ENCODE assay signal across 20 cellular contexts in the genomic region with DNA sequence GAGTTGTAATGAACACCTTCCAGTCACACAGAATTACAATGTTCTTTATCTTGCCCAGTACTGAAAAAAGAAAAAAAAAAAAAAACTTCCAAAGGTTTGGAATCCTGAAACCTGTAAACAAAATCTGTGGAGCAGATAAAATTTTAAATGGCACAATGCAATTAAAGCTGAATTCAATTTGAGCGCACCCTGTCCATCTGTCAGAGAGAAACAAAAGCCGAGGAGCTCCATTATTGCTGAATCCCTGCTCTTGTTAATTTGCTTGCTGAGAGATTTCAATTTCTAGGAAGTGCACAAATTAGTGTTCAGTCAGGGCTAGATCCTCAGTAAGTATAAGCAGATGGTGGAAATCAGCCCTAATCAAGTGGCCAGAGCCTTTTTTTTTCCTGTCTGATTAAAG.
DNase-seq lines count a peak whose midpoint lies in the region; ATAC-seq and TF ChIP-seq lines count a peak whose summit lies in the region.
"Had no signal": no experiment of that assay in that cellular context is flagged by ENCODE, and none has a peak within 500 bp of the region (broad histone marks: within the 10 kb centered on the region; RNA-seq: fewer than 3 reads in every experiment).

No MANE protein-coding gene starts in this region.

- no peak for TF ChIP-seq CTCF in glutamatergic neuron (IDR thresholded peaks at IDR 0.05; ENCODE audit: partially characterized antibody, unreplicated experiment)
- TF ChIP-seq CTCF in Caco-2 (IDR thresholded peaks at IDR 0.05; ENCODE audit: insufficient read depth in 1 of 2, low read depth in 1 of 2, low read length in 1 of 2, severe bottlenecking in 1 of 2, unreplicated experiment in 1 of 2), result no peak
- no peak for TF ChIP-seq CTCF in ovary (IDR thresholded peaks at IDR 0.05)

- CTCF ChIA-PET in Caco-2 (lab: Charles Lee), result interaction anchor here (0.7 kb wide), 1 partner anchor 83 kb away, joined by 3 read pairs; no protein-coding TSS in a partner anchor

- H3K27me3 Mint-ChIP-seq in glutamatergic neuron (ENCODE audit: unreplicated experiment) (peaks cover 2% of the 10 kb centered on the region), Caco-2 (ENCODE audit: insufficient read depth, unreplicated experiment) (no peaks in the 10 kb centered on the region)
- H3K27me3 Mint-ChIP-seq: activated naive CD8-positive, alpha-beta T cell treated with anti-CD3 and anti-CD28 coated beads for 36 hours; activated T-cell treated with anti-CD3 and anti-CD28 coated beads, Interleukin-2, amount 50 U/mL, for 24 hours; naive thymus-derived CD4-positive, alpha-beta T cell had no signal

- no peak for TF ChIP-seq POLR2A in ovary (IDR thresholded peaks at IDR 0.05)

- peak; percentile 56 for DNase-seq in COR-L47 (lab: John Stamatoyannopoulos, UW)
- DNase-seq in NCI-H1105 (lab: John Stamatoyannopoulos, UW), result peak; percentile 65
- peak; percentile 92 to 98 for DNase-seq in NCI-H524 (lab: John Stamatoyannopoulos, UW)
- DNase-seq in glutamatergic neuron, result no peak
- no peak for DNase-seq in Caco-2
- DNase-seq in ovary, result no peak
- DNase-seq: activated CD4-positive, alpha-beta T cell treated with anti-CD3 and anti-CD28 coated beads, Interleukin-2, amount 50 U/mL, for 48 hours; activated naive CD8-positive, alpha-beta T cell treated with anti-CD3 and anti-CD28 coated beads for 36 hours; activated T-cell treated with anti-CD3 and anti-CD28 coated beads, Interleukin-2, amount 50 U/mL, for 24 hours; CD8-positive, alpha-beta T cell; head of caudate nucleus; Karpas-422; naive thymus-derived CD4-positive, alpha-beta T cell; NCI-H2227 treated with DMSO at 0.1 percent for 48 hours; PC-9; uterus had no signal

- TF ChIP-seq EP300 in ovary (IDR thresholded peaks at IDR 0.05), result no peak

- H3K27ac Mint-ChIP-seq in glutamatergic neuron (ENCODE audit: unreplicated experiment) (peak overlapping the region; percentile 96), Caco-2 (ENCODE audit: unreplicated experiment) (no peak overlapping the region)
- H3K27ac Mint-ChIP-seq: activated naive CD8-positive, alpha-beta T cell treated with anti-CD3 and anti-CD28 coated beads for 36 hours; activated T-cell treated with anti-CD3 and anti-CD28 coated beads, Interleukin-2, amount 50 U/mL, for 24 hours; CD8-positive, alpha-beta T cell; naive thymus-derived CD4-positive, alpha-beta T cell had no signal

- H3K4me3 Mint-ChIP-seq in glutamatergic neuron (ENCODE audit: unreplicated experiment) (peak overlapping the region; percentile 84), Caco-2 (ENCODE audit: unreplicated experiment) (no peak overlapping the region)
- H3K4me3 Mint-ChIP-seq: activated naive CD8-positive, alpha-beta T cell treated with anti-CD3 and anti-CD28 coated beads for 36 hours; activated T-cell treated with anti-CD3 and anti-CD28 coated beads, Interleukin-2, amount 50 U/mL, for 24 hours; CD8-positive, alpha-beta T cell; naive thymus-derived CD4-positive, alpha-beta T cell had no signal

- BruUV-seq in Caco-2 (replicated peaks; lab: Mats Ljungman, UMichigan), result no TSS peak

- peaks cover 57% of the 10 kb centered on the region for H3K4me1 Mint-ChIP-seq in glutamatergic neuron (ENCODE audit: low read depth, unreplicated experiment)
- no peaks in the 10 kb centered on the region for H3K4me1 Mint-ChIP-seq in Caco-2 (ENCODE audit: low read depth, unreplicated experiment)
- H3K4me1 Mint-ChIP-seq: activated naive CD8-positive, alpha-beta T cell treated with anti-CD3 and anti-CD28 coated beads for 36 hours; naive thymus-derived CD4-positive, alpha-beta T cell had no signal

- H3K4me3 ChIP-seq in Caco-2 (ENCODE audit: low read depth, low read length) (no peak overlapping the region), ovary (no peak overlapping the region)
- H3K4me3 ChIP-seq: GM12878, PC-9, SJSA1, uterus had no signal

- WGBS in ovary, 3 donors, result 69 to 85% (median 76%) methylated on average over 2 of the region's 2 CpGs

- intact Hi-C loops in Caco-2 (cut with micrococcal nuclease; ENCODE audit: unreplicated experiment) (no loop called here), ovary (cut with DNase I) (no loop called here)

- H3K27me3 ChIP-seq in Caco-2 (replicated peaks; ENCODE audit: control insufficient read depth, insufficient read depth, low read length), result no peaks in the 10 kb centered on the region
- no peaks in the 10 kb centered on the region for H3K27me3 ChIP-seq in ovary
- H3K27me3 ChIP-seq: SJSA1, uterus had no signal

- H3K36me3 ChIP-seq in Caco-2 (ENCODE audit: control insufficient read depth, insufficient read depth, low read length), result no peaks in the 10 kb centered on the region
- H3K36me3 ChIP-seq in ovary, result no peaks in the 10 kb centered on the region
- H3K36me3 ChIP-seq: SJSA1, uterus had no signal

- no peak overlapping the region for H3K27ac ChIP-seq in ovary
- H3K27ac ChIP-seq: PC-9, SJSA1, uterus had no signal

- H3K4me1 ChIP-seq in Caco-2 (no peaks in the 10 kb centered on the region), ovary (ENCODE audit: insufficient read depth) (no peaks in the 10 kb centered on the region)
- H3K4me1 ChIP-seq: SJSA1, uterus had no signal

- ATAC-seq in GM21737 (IDR thresholded peaks at IDR 0.05; ENCODE audit: unreplicated experiment) (no peak), GM21390 (IDR thresholded peaks at IDR 0.05; ENCODE audit: unreplicated experiment) (no peak)
- ATAC-seq: CD8-positive, alpha-beta T cell; GM12878; naive thymus-derived CD4-positive, alpha-beta T cell had no signal

- H3K36me3 Mint-ChIP-seq in glutamatergic neuron (ENCODE audit: unreplicated experiment), result no peaks in the 10 kb centered on the region
- no peaks in the 10 kb centered on the region for H3K36me3 Mint-ChIP-seq in Caco-2 (ENCODE audit: insufficient read depth, unreplicated experiment)
- H3K36me3 Mint-ChIP-seq: activated naive CD8-positive, alpha-beta T cell treated with anti-CD3 and anti-CD28 coated beads for 36 hours; CD8-positive, alpha-beta T cell; naive thymus-derived CD4-positive, alpha-beta T cell had no signal

- H3K9me3 Mint-ChIP-seq in glutamatergic neuron (ENCODE audit: unreplicated experiment), result peaks cover 13% of the 10 kb centered on the region
- H3K9me3 Mint-ChIP-seq in Caco-2 (ENCODE audit: unreplicated experiment), result no peaks in the 10 kb centered on the region
- H3K9me3 Mint-ChIP-seq: activated naive CD8-positive, alpha-beta T cell treated with anti-CD3 and anti-CD28 coated beads for 36 hours; activated T-cell treated with anti-CD3 and anti-CD28 coated beads, Interleukin-2, amount 50 U/mL, for 24 hours; CD8-positive, alpha-beta T cell had no signal

- POLR2A ChIA-PET in Caco-2 (lab: Charles Lee), result no interaction called here

- H3K9me3 ChIP-seq in Caco-2 (no peaks in the 10 kb centered on the region), ovary (no peaks in the 10 kb centered on the region)
- H3K9me3 ChIP-seq: SJSA1, uterus had no signal

Comparison
In these comparisons a context has a peak if more than half of its experiments do, and no peak if none do; other contexts are left out.
1. DNase-seq: peak in COR-L47 (single experiment), NCI-H1105 (single experiment) and NCI-H524 (2 of 2); none in glutamatergic neuron (single experiment), Caco-2 (0 of 2) and ovary (0 of 5).